In the genomic region with DNA sequence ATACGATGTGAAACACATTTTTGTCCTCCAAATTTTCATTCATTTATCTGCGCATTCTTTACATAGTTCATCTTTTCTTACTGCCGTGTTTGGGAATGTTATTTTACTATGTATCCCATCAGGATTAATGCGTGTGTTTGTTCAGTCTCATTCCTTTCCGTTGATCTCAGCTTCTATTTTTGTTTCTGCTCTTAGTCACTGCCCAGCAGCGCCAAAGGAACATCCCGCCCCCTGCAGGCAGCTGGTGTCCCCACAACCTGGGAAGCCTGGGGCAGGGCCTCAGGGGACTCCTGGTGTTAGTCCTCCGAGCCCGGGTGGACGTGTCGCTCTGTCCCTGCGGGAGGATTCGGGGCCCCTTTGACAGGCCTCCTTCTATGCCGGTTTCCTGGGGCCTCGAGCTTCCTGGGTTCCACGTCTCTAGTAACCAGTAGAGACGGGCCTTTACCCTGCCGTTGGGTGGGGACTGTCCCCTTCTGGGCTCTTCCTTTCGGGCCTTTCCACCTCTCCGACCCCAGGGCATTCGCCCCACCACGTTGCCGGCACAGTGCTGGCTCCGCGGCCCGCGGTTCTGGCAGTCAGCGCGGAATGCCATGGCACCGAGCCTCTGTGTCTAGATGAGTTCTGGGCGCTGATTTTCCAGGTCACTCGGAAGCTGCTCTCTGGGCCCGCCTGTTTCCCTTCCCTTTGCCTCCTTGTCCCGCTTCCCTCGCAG, we compare ENCODE assay signal across 8 cellular contexts. TPM values are rescaled to one million over a fixed set of nuclear protein-coding genes. Genes with fewer than 3 reads are reported as not detected.
DNase-seq lines count a peak whose midpoint lies in the region; ATAC-seq and TF ChIP-seq lines count a peak whose summit lies in the region.

No MANE protein-coding gene starts in this region.

- H3K36me3 Mint-ChIP-seq in dendritic cell treated with granulocyte-macrophage colony-stimulating factor and Interleukin-4, amounts not matched to agents 40 ng/mL and 50 ng/mL, for 4 days (ENCODE audit: low read depth) = no peaks in the 10 kb centered on the region

- ATAC-seq in HG03439 (IDR thresholded peaks at IDR 0.05; ENCODE audit: unreplicated experiment) (peak; percentile 44), left lung (peak; percentile 92)

- peak overlapping the region; percentile 86 for H3K27ac Mint-ChIP-seq in dendritic cell treated with granulocyte-macrophage colony-stimulating factor and Interleukin-4, amounts not matched to agents 40 ng/mL and 50 ng/mL, for 4 days

- intact Hi-C loops in dendritic cell treated with granulocyte-macrophage colony-stimulating factor and Interleukin-4, amounts not matched to agents 40 ng/mL and 50 ng/mL, for 4 days (cut with micrococcal nuclease) = loop anchor here (1.0 to 2.0 kb wide), 3 partner anchors 38 to 135 kb away; no protein-coding TSS in a partner anchor
- intact Hi-C loops in left lung (cut with DNase I) = loop anchor here in 1 of 2 donors (10.0 kb wide), 1 partner anchor 142 kb away; no protein-coding TSS in a partner anchor

- H3K27me3 ChIP-seq in BE2C (no peaks in the 10 kb centered on the region), left lung (no peaks in the 10 kb centered on the region)

- H3K4me1 ChIP-seq in BE2C = no peaks in the 10 kb centered on the region
- peaks cover 3 to 26% of the 10 kb centered on the region in 2 donors for H3K4me1 ChIP-seq in left lung

- H3K27me3 Mint-ChIP-seq in dendritic cell treated with granulocyte-macrophage colony-stimulating factor and Interleukin-4, amounts not matched to agents 40 ng/mL and 50 ng/mL, for 4 days = no peaks in the 10 kb centered on the region

- peak overlapping the region; percentile 88 for H3K4me3 Mint-ChIP-seq in dendritic cell treated with granulocyte-macrophage colony-stimulating factor and Interleukin-4, amounts not matched to agents 40 ng/mL and 50 ng/mL, for 4 days

- peak; percentile 88 for DNase-seq in BE2C
- peak; percentile 85 to 87 for DNase-seq in NCI-H524 (lab: John Stamatoyannopoulos, UW)
- DNase-seq in activated CD4-positive, alpha-beta T cell treated with anti-CD3 and anti-CD28 coated beads, Interleukin-2, amount 50 U/mL, for 1 hour = peak; percentile 84
- DNase-seq in left lung = peak; percentile 93 to 96
- peak; percentile 85 to 87 for DNase-seq in stimulated activated CD4-positive, alpha-beta T cell treated with anti-CD3 and anti-CD28 coated beads, Interleukin-2, amount 100 ng/mL, for 48 hours

- TF ChIP-seq POLR2A in GM19193 (IDR thresholded peaks at IDR 0.05; ENCODE audit: extremely low read depth, insufficient read depth, insufficient read length) = peak; percentile 15

- H3K9me3 Mint-ChIP-seq in dendritic cell treated with granulocyte-macrophage colony-stimulating factor and Interleukin-4, amounts not matched to agents 40 ng/mL and 50 ng/mL, for 4 days = no peaks in the 10 kb centered on the region

- peak overlapping the region; percentile 70 for H3K4me3 ChIP-seq in BE2C (ENCODE audit: low read depth, low read length)
- peak overlapping the region; percentile 40 to 53 for H3K4me3 ChIP-seq in left lung

- peaks cover 37% of the 10 kb centered on the region for H3K4me1 Mint-ChIP-seq in dendritic cell treated with granulocyte-macrophage colony-stimulating factor and Interleukin-4, amounts not matched to agents 40 ng/mL and 50 ng/mL, for 4 days (ENCODE audit: low read depth)

- H3K27ac ChIP-seq in left lung = peak overlapping the region; percentile 87 to 98

- H3K36me3 ChIP-seq in BE2C = no peaks in the 10 kb centered on the region
- H3K36me3 ChIP-seq in left lung = no peaks in the 10 kb centered on the region

- H3K9me3 ChIP-seq in BE2C = no peaks in the 10 kb centered on the region
- no peaks in the 10 kb centered on the region for H3K9me3 ChIP-seq in left lung

- peak; percentile 78 for TF ChIP-seq CTCF in BE2C (IDR thresholded peaks at IDR 0.05; ENCODE audit: low read depth, low read length)
- TF ChIP-seq CTCF in left lung (IDR thresholded peaks at IDR 0.05) = peak; percentile 90 to 96

RNA-seq across cellular contexts. Expression of a gene that starts 39.8 kb away (rescaled TPM):
- polyA plus RNA-seq in BE2C (2012; ENCODE audit: insufficient read depth, insufficient read length, low read depth) = 4.9 TPM
- 10 to 100 TPM; 20.7 to 28.9 TPM for total RNA-seq in left lung

RNA-seq across cellular contexts. Expression of a gene that starts 50.6 kb away (rescaled TPM):
- 6.5 TPM for polyA plus RNA-seq in BE2C (2012; ENCODE audit: insufficient read depth, insufficient read length, low read depth)
- total RNA-seq in left lung = 10 to 100 TPM; 45.6 to 50.8 TPM

Comparison
In these comparisons a context has a peak if more than half of its experiments do, and no peak if none do; other contexts are left out.
1. Peak in every context shown above with its lines: DNase-seq, ATAC-seq, H3K4me3 ChIP-seq and H3K27ac ChIP-seq.